15 cellular contexts compared by ENCODE assay signal in genomic region chr1:110877364-110877763, GRCh38. TPM values are rescaled to one million over a fixed set of nuclear protein-coding genes. Genes with fewer than 3 reads are reported as not detected.
A peak's percentile ranks its signal among the peaks of the same experiment; 100 is the strongest.
DNase-seq lines count a peak whose midpoint lies in the region; ATAC-seq lines count a peak whose summit lies in the region.
"Had no signal": no experiment of that assay in that cellular context is flagged by ENCODE, and none has a peak within 500 bp of the region (broad histone marks: within the 10 kb centered on the region; RNA-seq: fewer than 3 reads in every experiment).

No MANE protein-coding gene starts in this region.

- peak overlapping the region in 9 of 10 experiments; percentile 6 to 97 (median 87); a peak in 14 of 20 replicates for H3K4me3 ChIP-seq in BLaER1 treated with 17β-estradiol and CSF1 and Interleukin-3, amounts not matched to agents 10 nM and 100 nM
- H3K4me3 ChIP-seq in CD8-positive, alpha-beta memory T cell (ENCODE audit: low read length), result peak overlapping the region; percentile 94
- H3K4me3 ChIP-seq: HAP-1, sigmoid colon had no signal

- peak overlapping the region; percentile 51 to 99 (median 95) for H3K4me2 ChIP-seq in BLaER1 treated with 17β-estradiol and CSF1 and Interleukin-3, amounts not matched to agents 10 nM and 100 nM

- H3K4me1 ChIP-seq in BLaER1 treated with 17β-estradiol and CSF1 and Interleukin-3, amounts not matched to agents 10 nM and 100 nM, result peaks cover 45 to 73% (median 59%) of the 10 kb centered on the region in 10 experiments
- peaks cover 67% of the 10 kb centered on the region for H3K4me1 ChIP-seq in CD8-positive, alpha-beta memory T cell (ENCODE audit: insufficient read depth, low read length)
- H3K4me1 ChIP-seq: BE2C, HAP-1, sigmoid colon had no signal

- no peak for ATAC-seq in T-cell (replicated peaks in 1 of 4)
- ATAC-seq in effector memory CD8-positive, alpha-beta T cell (replicated peaks), result no peak
- ATAC-seq in GM21526 (IDR thresholded peaks at IDR 0.05; ENCODE audit: low FRiP score, unreplicated experiment), result no peak

- peaks cover 70 to 82% (median 76%) of the 10 kb centered on the region in 11 experiments for H4K20me1 ChIP-seq in BLaER1 treated with 17β-estradiol and CSF1 and Interleukin-3, amounts not matched to agents 10 nM and 100 nM

- peaks cover 14 to 64% (median 16%) of the 10 kb centered on the region in 3 donors for H3K36me3 Mint-ChIP-seq in CD8-positive, alpha-beta memory T cell
- peaks cover 40% of the 10 kb centered on the region for H3K36me3 Mint-ChIP-seq in T-cell
- H3K36me3 Mint-ChIP-seq in effector memory CD8-positive, alpha-beta T cell (ENCODE audit: insufficient read depth), result peaks cover 62% of the 10 kb centered on the region
- H3K36me3 Mint-ChIP-seq: mesothelial cell of epicardium had no signal

- H3K27ac ChIP-seq in BLaER1 treated with 17β-estradiol and CSF1 and Interleukin-3, amounts not matched to agents 10 nM and 100 nM, result peak overlapping the region in 3 of 11 experiments; percentile 0 to 10 (median 0); a peak in 2 of 22 replicates
- H3K27ac ChIP-seq in CD8-positive, alpha-beta memory T cell (ENCODE audit: low read depth, low read length), result peak overlapping the region; percentile 95
- H3K27ac ChIP-seq: sigmoid colon had no signal

- DNase-seq in CD8-positive, alpha-beta memory T cell, result no peak
- DNase-seq in T-cell (no peak), cerebellum (ENCODE audit: low spot score) (no peak), SK-N-DZ (ENCODE audit: low spot score) (no peak), NCI-H446 treated with DMSO at 0.1 percent for 48 hours (lab: John Stamatoyannopoulos, UW) (no peak)
- no peak for DNase-seq in effector memory CD8-positive, alpha-beta T cell
- DNase-seq: anterior cingulate cortex, BE2C, occipital lobe, sigmoid colon had no signal

- peaks cover 0 to 40% (median 25%) of the 10 kb centered on the region in 11 experiments; a peak in 15 of 22 replicates for H3K9me3 ChIP-seq in BLaER1 treated with 17β-estradiol and CSF1 and Interleukin-3, amounts not matched to agents 10 nM and 100 nM (replicated peaks in 1 of 11)
- H3K9me3 ChIP-seq in CD8-positive, alpha-beta memory T cell (ENCODE audit: low read length), result no peaks in the 10 kb centered on the region
- H3K9me3 ChIP-seq: BE2C, HAP-1, sigmoid colon had no signal

- no peaks in the 10 kb centered on the region for H3K27me3 ChIP-seq in BLaER1 treated with 17β-estradiol and CSF1 and Interleukin-3, amounts not matched to agents 10 nM and 100 nM
- H3K27me3 ChIP-seq in CD8-positive, alpha-beta memory T cell (ENCODE audit: insufficient read depth, low read length, poor library complexity, severe bottlenecking), result no peaks in the 10 kb centered on the region
- H3K27me3 ChIP-seq: sigmoid colon had no signal

- peak overlapping the region; percentile 85 to 99 (median 94) for H3K27ac Mint-ChIP-seq in CD8-positive, alpha-beta memory T cell
- peak overlapping the region; percentile 95 to 98 for H3K27ac Mint-ChIP-seq in T-cell
- peak overlapping the region; percentile 97 for H3K27ac Mint-ChIP-seq in effector memory CD8-positive, alpha-beta T cell
- H3K27ac Mint-ChIP-seq: mesothelial cell of epicardium had no signal

- no peaks in the 10 kb centered on the region for H3K27me3 Mint-ChIP-seq in CD8-positive, alpha-beta memory T cell
- H3K27me3 Mint-ChIP-seq in T-cell, result no peaks in the 10 kb centered on the region
- no peaks in the 10 kb centered on the region for H3K27me3 Mint-ChIP-seq in effector memory CD8-positive, alpha-beta T cell

- no peak overlapping the region for H3K9ac ChIP-seq in BLaER1 treated with 17β-estradiol and CSF1 and Interleukin-3, amounts not matched to agents 10 nM and 100 nM

- POLR2A ChIA-PET in CD8-positive, alpha-beta memory T cell (lab: Charles Lee), result interaction anchor here (0.5 kb wide), 1 partner anchor 33 kb away, joined by 3 read pairs; no protein-coding TSS in a partner anchor
- POLR2A ChIA-PET in T-cell (lab: Charles Lee), result no interaction called here

- CTCF ChIA-PET in CD8-positive, alpha-beta memory T cell (lab: Charles Lee), result no interaction called here
- CTCF ChIA-PET in T-cell (lab: Charles Lee), result no interaction called here

- peaks cover 22 to 75% (median 57%) of the 10 kb centered on the region in 11 experiments; a peak in 21 of 22 replicates for H3K36me3 ChIP-seq in BLaER1 treated with 17β-estradiol and CSF1 and Interleukin-3, amounts not matched to agents 10 nM and 100 nM
- peaks cover 4% of the 10 kb centered on the region for H3K36me3 ChIP-seq in CD8-positive, alpha-beta memory T cell (ENCODE audit: insufficient read depth, low read length)
- H3K36me3 ChIP-seq: BE2C, HAP-1, sigmoid colon had no signal

- H3K4me1 Mint-ChIP-seq in CD8-positive, alpha-beta memory T cell, result peaks cover 62 to 69% (median 69%) of the 10 kb centered on the region in 3 donors
- peaks cover 61 to 89% (median 70%) of the 10 kb centered on the region in 3 donors for H3K4me1 Mint-ChIP-seq in T-cell
- peaks cover 47 to 74% of the 10 kb centered on the region in 2 donors for H3K4me1 Mint-ChIP-seq in effector memory CD8-positive, alpha-beta T cell (ENCODE audit: low read depth in 2 of 2)
- H3K4me1 Mint-ChIP-seq: mesothelial cell of epicardium had no signal

- peak overlapping the region; percentile 84 to 99 (median 98) for H3K4me3 Mint-ChIP-seq in CD8-positive, alpha-beta memory T cell
- H3K4me3 Mint-ChIP-seq in T-cell, result peak overlapping the region; percentile 81 to 99 (median 97)
- H3K4me3 Mint-ChIP-seq in effector memory CD8-positive, alpha-beta T cell, result peak overlapping the region; percentile 99
- H3K4me3 Mint-ChIP-seq: mesothelial cell of epicardium had no signal

- no peaks in the 10 kb centered on the region for H3K9me3 Mint-ChIP-seq in CD8-positive, alpha-beta memory T cell
- H3K9me3 Mint-ChIP-seq in T-cell, result no peaks in the 10 kb centered on the region
- no peaks in the 10 kb centered on the region for H3K9me3 Mint-ChIP-seq in effector memory CD8-positive, alpha-beta T cell

RNA-seq across cellular contexts. Expression of gene CD53, which starts 4.4 kb away (rescaled TPM):
- total RNA-seq in CD8-positive, alpha-beta memory T cell, result 100 to 1,000 TPM; 190 to 194 TPM
- 1,104 TPM for polyA plus RNA-seq in CD8-positive, alpha-beta memory T cell
- total RNA-seq in T-cell (100 to 1,000 TPM; 288 to 405 (median 386) TPM), cerebellum (8.4 TPM)
- polyA plus RNA-seq in SK-N-DZ (2014; cell fraction: cytosol; rRNA removed), result not detected in 2 replicates
- polyA plus RNA-seq in SK-N-DZ (2014; cell fraction: nucleus; rRNA removed), result not detected in 2 replicates
- total RNA-seq: mesothelial cell of epicardium, SK-MEL-5 had no signal

Comparison
In these comparisons a context has a peak if more than half of its experiments do, and no peak if none do; other contexts are left out.
1. RNA of gene CD53, which starts 4.4 kb away (total RNA-seq): 288 to 405 TPM in T-cell and 190 to 194 TPM in CD8-positive, alpha-beta memory T cell; 8.4 TPM in cerebellum (single experiment); every median in the first group is over 10 times any median in the second.
2. Peak in every context shown above with its lines, with median percentiles within 50 percentile points of each other: H3K27ac Mint-ChIP-seq and H3K4me3 Mint-ChIP-seq.